17 cellular contexts compared by ENCODE assay signal in the genomic region with DNA sequence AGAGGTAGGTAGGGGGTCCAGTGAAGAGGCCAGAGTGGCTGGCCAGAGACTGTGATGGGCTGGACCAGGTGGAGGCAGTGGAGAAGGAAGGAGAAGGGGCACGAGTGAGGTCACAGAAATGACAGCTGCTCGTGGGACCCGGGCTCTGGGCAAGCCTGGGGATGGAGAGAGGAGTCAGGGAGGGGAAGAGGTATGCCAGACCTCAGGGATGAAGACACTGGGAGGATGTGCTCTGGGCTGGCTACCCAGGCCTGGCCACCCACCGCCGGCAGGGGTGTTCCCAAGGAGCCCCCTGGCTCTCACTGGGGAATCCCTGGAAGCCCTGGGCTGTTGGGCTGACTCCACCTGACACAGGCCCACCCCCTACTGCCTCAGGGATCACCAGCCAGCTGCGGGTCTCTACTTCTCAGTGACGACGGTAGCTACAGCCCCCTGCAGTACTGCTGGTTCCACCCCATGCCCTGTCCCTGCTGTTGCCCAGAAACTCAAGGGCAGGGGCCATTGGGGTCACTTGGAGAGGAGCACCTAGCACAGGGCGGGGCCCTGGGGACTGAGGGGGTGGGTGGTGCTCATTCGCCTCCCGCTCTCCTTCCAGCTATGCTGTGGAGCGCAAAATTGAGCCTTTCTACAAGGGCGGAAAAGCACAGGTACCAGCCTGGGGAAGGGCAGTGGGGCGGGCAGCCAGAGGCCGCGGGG. TPM values are rescaled to one million over a fixed set of nuclear protein-coding genes. Genes with fewer than 3 reads are reported as not detected.
A peak's percentile ranks its signal among the peaks of the same experiment; 100 is the strongest.
DNase-seq lines count a peak whose midpoint lies in the region; ATAC-seq, FAIRE-seq and TF ChIP-seq lines count a peak whose summit lies in the region.
"Had no signal": no experiment of that assay in that cellular context is flagged by ENCODE, and none has a peak within 500 bp of the region (broad histone marks: within the 10 kb centered on the region; RNA-seq: fewer than 3 reads in every experiment).

No MANE protein-coding gene starts in this region.

- no peaks in the 10 kb centered on the region for H3K9me2 ChIP-seq in DOHH2 (replicated peaks; ENCODE audit: control insufficient read depth, low read length)
- H3K9me2 ChIP-seq in SU-DHL-6 (replicated peaks; ENCODE audit: insufficient read depth, low read length) = no peaks in the 10 kb centered on the region

- H3K4me1 Mint-ChIP-seq in CD14-positive monocyte = peaks cover 21% of the 10 kb centered on the region

- TF ChIP-seq CTCF in A673 (conservative IDR thresholded peaks at IDR 0.05; ENCODE audit: low read depth, low read length) (no peak), DOHH2 (IDR thresholded peaks at IDR 0.05; ENCODE audit: low read depth, low read length, poor library complexity, severe bottlenecking) (no peak), SU-DHL-6 (IDR thresholded peaks at IDR 0.05; ENCODE audit: insufficient read depth, low read length, poor library complexity, severe bottlenecking) (no peak), HepG2 (CRISPR knock-in tag; IDR thresholded peaks at IDR 0.05) (no peak), CD14-positive monocyte (IDR thresholded peaks at IDR 0.05) (no peak)

- ATAC-seq in HepG2 = no peak
- no peak for ATAC-seq in HG03565 (IDR thresholded peaks at IDR 0.05; ENCODE audit: unreplicated experiment)
- ATAC-seq: gastrocnemius medialis had no signal

- POLR2A ChIA-PET in A673 (lab: Charles Lee; ENCODE audit: low non-redundant PET) (no interaction called here), HepG2 (lab: Yijun Ruan, JAX) (no interaction called here)

- no peak for DNase-seq in A673 (ENCODE audit: low spot score)
- DNase-seq in HepG2 (ENCODE audit: low spot score) = no peak
- no peak for DNase-seq in CD14-positive monocyte (ENCODE audit: low spot score)
- DNase-seq in SHP77 treated with DMSO at 0.1 percent for 48 hours (lab: John Stamatoyannopoulos, UW) = no peak
- no peak for DNase-seq in NCI-H1930 (lab: John Stamatoyannopoulos, UW)
- DNase-seq: brain microvascular endothelial cell, gastrocnemius medialis, GF-D8, NCI-H1092 treated with DMSO at 0.1 percent for 48 hours, NCI-H446 treated with DMSO at 0.1 percent for 48 hours, RPMI8226 had no signal

- peaks cover 0 to 5% (median 0%) of the 10 kb centered on the region in 7 donors for H3K9me3 Mint-ChIP-seq in CD14-positive monocyte

- CTCF ChIA-PET in A673 (lab: Charles Lee) = no interaction called here
- CTCF ChIA-PET in HepG2 (lab: Yijun Ruan, JAX; ENCODE audit: low intra/inter-chr PET ratio, low total read pairs) = no interaction called here

- no peaks in the 10 kb centered on the region for H3K27me3 ChIP-seq in A673 (replicated peaks; ENCODE audit: insufficient read depth, low read depth, low read length, poor library complexity)
- no peaks in the 10 kb centered on the region for H3K27me3 ChIP-seq in DOHH2 (ENCODE audit: control insufficient read depth, low read length)
- H3K27me3 ChIP-seq in SU-DHL-6 (ENCODE audit: low read length) = no peaks in the 10 kb centered on the region
- H3K27me3 ChIP-seq in HepG2 (ENCODE audit: control insufficient read depth in 1 of 2, insufficient read depth in 2 of 2, low read length in 2 of 2) = no peaks in the 10 kb centered on the region
- H3K27me3 ChIP-seq: brain microvascular endothelial cell, gastrocnemius medialis had no signal

- no TSS peak for BruUV-seq in A673 (replicated peaks; lab: Mats Ljungman, UMichigan)
- no TSS peak for BruUV-seq in HepG2 (replicated peaks; lab: Mats Ljungman, UMichigan)

- H2AFZ ChIP-seq in SU-DHL-6 (ENCODE audit: low read depth, low read length, severe bottlenecking) (no peak overlapping the region), HepG2 (ENCODE audit: low read length) (no peak overlapping the region)

- H3K4me2 ChIP-seq in DOHH2 (ENCODE audit: low read length) (peak overlapping the region; percentile 97; the same call in 1 of the 2 replicates), SU-DHL-6 (ENCODE audit: low read depth, low read length, poor library complexity, severe bottlenecking) (peak overlapping the region; percentile 25), HepG2 (ENCODE audit: low read depth, low read length) (peak overlapping the region; percentile 99; the same call in 1 of the 2 replicates)

- no peak for TF ChIP-seq EP300 in HepG2 (IDR thresholded peaks at IDR 0.05; ENCODE audit: low read depth in 2 of 2, low read length in 2 of 2)
- no peak for TF ChIP-seq EP300 in HepG2 (CRISPR knock-in tag; IDR thresholded peaks at IDR 0.05; ENCODE audit: borderline replicate concordance)

- intact Hi-C loops in A673 (cut with micrococcal nuclease; ENCODE audit: unreplicated experiment) = no loop called here
- intact Hi-C loops in HepG2 (cut with micrococcal nuclease; ENCODE audit: unreplicated experiment) = no loop called here
- intact Hi-C loops in CD14-positive monocyte (cut with micrococcal nuclease) = no loop called here

- H3K9ac ChIP-seq in SU-DHL-6 (ENCODE audit: low read length) = no peak overlapping the region
- peak overlapping the region; percentile 15; the same call in 1 of the 2 replicates for H3K9ac ChIP-seq in HepG2 (ENCODE audit: insufficient read depth, low read depth, low read length)

- H3F3A ChIP-seq in DOHH2 (ENCODE audit: control insufficient read depth, insufficient read depth) (peaks cover 5% of the 10 kb centered on the region), SU-DHL-6 (ENCODE audit: insufficient read depth) (peaks cover 5% of the 10 kb centered on the region; the same call in 1 of the 2 replicates)

- TF ChIP-seq POLR2A in HepG2 (IDR thresholded peaks at IDR 0.05; ENCODE audit: insufficient read depth in 1 of 2, low read depth in 2 of 2, low read length in 2 of 2) = no peak

- no peak for FAIRE-seq in HepG2 (lab: Jason Lieb, UNC)
- FAIRE-seq: GM18507 had no signal

- H3K27ac Mint-ChIP-seq in CD14-positive monocyte = peak overlapping the region in 1 of 7 donors; percentile 35

- H4K20me1 ChIP-seq in DOHH2 (ENCODE audit: control insufficient read depth, insufficient read depth, low read depth, low read length) (no peaks in the 10 kb centered on the region), SU-DHL-6 (ENCODE audit: low read depth, low read length) (no peaks in the 10 kb centered on the region; the same call in 1 of the 2 replicates), HepG2 (ENCODE audit: insufficient read depth, low read length) (no peaks in the 10 kb centered on the region)

- no peak overlapping the region for H3K27ac ChIP-seq in A673 (ENCODE audit: low read depth, low read length, poor library complexity, severe bottlenecking)
- H3K27ac ChIP-seq in DOHH2 (ENCODE audit: low read depth, low read length) = no peak overlapping the region
- H3K27ac ChIP-seq in SU-DHL-6 (ENCODE audit: low read depth, low read length) = no peak overlapping the region
- no peak overlapping the region for H3K27ac ChIP-seq in HepG2 (ENCODE audit: extremely low read length, insufficient read depth, low read length)
- H3K27ac ChIP-seq: brain microvascular endothelial cell, gastrocnemius medialis, right atrium auricular region had no signal

- peaks cover 3 to 11% (median 5%) of the 10 kb centered on the region in 3 donors for H3K27me3 Mint-ChIP-seq in CD14-positive monocyte (ENCODE audit: low read depth in 3 of 3)

- H3K36me3 ChIP-seq in A673 (ENCODE audit: insufficient read depth, low read length, poor library complexity, severe bottlenecking) (peaks cover 27% of the 10 kb centered on the region), DOHH2 (ENCODE audit: control insufficient read depth, low read length) (peaks cover 59% of the 10 kb centered on the region), SU-DHL-6 (ENCODE audit: low read length) (no peaks in the 10 kb centered on the region), HepG2 (replicated peaks in 1 of 2; ENCODE audit: control insufficient read depth in 1 of 2, insufficient read depth in 2 of 2, low read length in 2 of 2) (peaks cover 21 to 33% of the 10 kb centered on the region in 2 experiments; a peak in 3 of 5 replicates)

- H3K4me1 ChIP-seq in A673 (ENCODE audit: insufficient read depth, low read length, poor library complexity, severe bottlenecking) = peaks cover 5% of the 10 kb centered on the region
- peaks cover 26% of the 10 kb centered on the region for H3K4me1 ChIP-seq in DOHH2 (ENCODE audit: control insufficient read depth, low read length)
- H3K4me1 ChIP-seq in HepG2 (ENCODE audit: insufficient read depth, low read length) = peaks cover 21% of the 10 kb centered on the region

- 94% methylated on average over 13 of the region's 16 CpGs for WGBS in HepG2 (ENCODE audit: low lambda C conversion rate)

- in situ Hi-C loops in HepG2 (cut with HindIII; ENCODE audit: extremely low pct_ligation_motif_present, low pct_unique_long_range_greater_than_20kb) = no loop called here

- no peak overlapping the region for H3K4me3 Mint-ChIP-seq in CD14-positive monocyte

- H3K9me3 ChIP-seq in A673 (ENCODE audit: low read depth, low read length, poor library complexity, severe bottlenecking) = no peaks in the 10 kb centered on the region
- no peaks in the 10 kb centered on the region for H3K9me3 ChIP-seq in DOHH2 (ENCODE audit: control insufficient read depth, insufficient read depth, low read length)
- no peaks in the 10 kb centered on the region for H3K9me3 ChIP-seq in SU-DHL-6 (ENCODE audit: insufficient read depth, low read length)
- no peaks in the 10 kb centered on the region for H3K9me3 ChIP-seq in HepG2 (ENCODE audit: low read length)
- H3K9me3 ChIP-seq: gastrocnemius medialis, right atrium auricular region had no signal

- H3K79me2 ChIP-seq in DOHH2 (ENCODE audit: control insufficient read depth, low read length) (peaks cover 39% of the 10 kb centered on the region), SU-DHL-6 (ENCODE audit: insufficient read depth, low read length) (peaks cover 22% of the 10 kb centered on the region), HepG2 (ENCODE audit: insufficient read depth, low read length) (peaks cover 14% of the 10 kb centered on the region)

- H3K4me3 ChIP-seq in A673 (ENCODE audit: low read depth, low read length, poor library complexity, severe bottlenecking) (peak overlapping the region; percentile 100), DOHH2 (ENCODE audit: low read length) (no peak overlapping the region; the same call in 1 of the 2 replicates), SU-DHL-6 (ENCODE audit: insufficient read depth, low read length, poor library complexity, severe bottlenecking) (no peak overlapping the region), HepG2 (replicated peaks in 1 of 3; ENCODE audit: insufficient read depth in 1 of 3, low read depth in 2 of 3, low read length in 3 of 3) (peak overlapping the region in 2 of 3 experiments; percentile 5 to 16; a peak in 2 of 6 replicates)

- no peak for TF ChIP-seq RAD21 in HepG2 (CRISPR knock-in tag; IDR thresholded peaks at IDR 0.05)

- peaks cover 40 to 46% of the 10 kb centered on the region in 2 donors for H3K36me3 Mint-ChIP-seq in CD14-positive monocyte

RNA-seq across cellular contexts. Expression of a gene that starts 1.8 kb away (rescaled TPM):
- 58.4 and 64.1 TPM in 2 replicates for total RNA-seq in A673 (2021)
- 31.2 and 38.0 TPM in 2 replicates for total RNA-seq in HepG2 (2016; rRNA removed; fragmentation: Illumina TruSeq; extraction: Trizol)
- total RNA-seq in HepG2 (2016; cell fraction: cytosol; rRNA removed; fragmentation: Illumina TruSeq; extraction: Trizol; ENCODE audit: low read depth) = 6.2 and 6.3 TPM in 2 replicates
- total RNA-seq in HepG2 (2016; cell fraction: insoluble cytoplasmic fraction; rRNA removed; fragmentation: Illumina TruSeq; extraction: Trizol) = 28.7 and 44.0 TPM in 2 replicates
- total RNA-seq in HepG2 (2016; cell fraction: membrane; rRNA removed; fragmentation: Illumina TruSeq; extraction: Trizol) = 9.1 and 10.6 TPM in 2 replicates
- 26.8 and 27.8 TPM in 2 replicates for total RNA-seq in HepG2 (2016; cell fraction: nucleus; rRNA removed; fragmentation: Illumina TruSeq; extraction: Trizol)
- polyA plus RNA-seq in HepG2 (2011; rRNA removed) = 16.8 and 24.9 TPM in 2 replicates
- 16.1 and 29.4 TPM in 2 replicates for polyA plus RNA-seq in HepG2 (2011; cell fraction: cytosol; rRNA removed)
- polyA plus RNA-seq in HepG2 (2011; cell fraction: nucleus; rRNA removed) = 117 and 165 TPM in 2 replicates
- 19.7 and 30.1 TPM in 2 replicates for polyA plus RNA-seq in HepG2 (2012)
- polyA plus RNA-seq in HepG2 (2016; cell fraction: cytosol; fragmentation: Illumina TruSeq; extraction: Trizol; ENCODE audit: low read depth) = 6.0 and 6.6 TPM in 2 replicates
- polyA plus RNA-seq in HepG2 (2016; cell fraction: insoluble cytoplasmic fraction; fragmentation: Illumina TruSeq; extraction: Trizol; ENCODE audit: low read depth) = 21.7 and 29.9 TPM in 2 replicates
- 7.9 and 9.7 TPM in 2 replicates for polyA plus RNA-seq in HepG2 (2016; cell fraction: membrane; fragmentation: Illumina TruSeq; extraction: Trizol; ENCODE audit: low read depth)
- polyA plus RNA-seq in HepG2 (2016; cell fraction: nucleus; fragmentation: Illumina TruSeq; extraction: Trizol; ENCODE audit: insufficient read depth, low read depth) = 47.3 and 47.9 TPM in 2 replicates
- polyA minus RNA-seq in HepG2 (2011; rRNA and poly(A)+ RNA removed; ENCODE audit: low replicate concordance) = 72.5 and 77.5 TPM in 2 replicates
- polyA minus RNA-seq in HepG2 (2011; cell fraction: cytosol; rRNA and poly(A)+ RNA removed) = 26.4 and 31.2 TPM in 2 replicates
- 18.5 and 19.3 TPM in 2 replicates for polyA minus RNA-seq in HepG2 (2011; cell fraction: nucleus; rRNA and poly(A)+ RNA removed)
- polyA plus RNA-seq in CD14-positive monocyte = 10 to 100 TPM; 36.0 to 37.8 TPM

RNA-seq across cellular contexts. Expression of a gene that starts 7.0 kb away (rescaled TPM):
- total RNA-seq in A673 (2021) (not detected in 2 replicates), HepG2 (2016; rRNA removed; fragmentation: Illumina TruSeq; extraction: Trizol) (not detected in 2 replicates)
- total RNA-seq in HepG2 (2016; cell fraction: cytosol; rRNA removed; fragmentation: Illumina TruSeq; extraction: Trizol; ENCODE audit: low read depth) = not detected in 2 replicates
- not detected in 2 replicates for total RNA-seq in HepG2 (2016; cell fraction: insoluble cytoplasmic fraction; rRNA removed; fragmentation: Illumina TruSeq; extraction: Trizol)
- total RNA-seq in HepG2 (2016; cell fraction: membrane; rRNA removed; fragmentation: Illumina TruSeq; extraction: Trizol) = not detected in 2 replicates
- total RNA-seq in HepG2 (2016; cell fraction: nucleus; rRNA removed; fragmentation: Illumina TruSeq; extraction: Trizol) = not detected in 2 replicates
- polyA plus RNA-seq in HepG2 (2011; rRNA removed) (not detected in 2 replicates), CD14-positive monocyte (not detected)
- 0.09 TPM in 1 of 2 replicates, not detected in the other for polyA plus RNA-seq in HepG2 (2011; cell fraction: cytosol; rRNA removed)
- 0.50 TPM in 1 of 2 replicates, not detected in the other for polyA plus RNA-seq in HepG2 (2011; cell fraction: nucleus; rRNA removed)
- not detected in 2 replicates for polyA plus RNA-seq in HepG2 (2012)
- polyA plus RNA-seq in HepG2 (2016; cell fraction: cytosol; fragmentation: Illumina TruSeq; extraction: Trizol; ENCODE audit: low read depth) = not detected in 2 replicates
- polyA plus RNA-seq in HepG2 (2016; cell fraction: insoluble cytoplasmic fraction; fragmentation: Illumina TruSeq; extraction: Trizol; ENCODE audit: low read depth) = not detected in 2 replicates
- polyA plus RNA-seq in HepG2 (2016; cell fraction: membrane; fragmentation: Illumina TruSeq; extraction: Trizol; ENCODE audit: low read depth) = not detected in 2 replicates
- polyA plus RNA-seq in HepG2 (2016; cell fraction: nucleus; fragmentation: Illumina TruSeq; extraction: Trizol; ENCODE audit: insufficient read depth, low read depth) = not detected in 2 replicates
- polyA minus RNA-seq in HepG2 (2011; rRNA and poly(A)+ RNA removed; ENCODE audit: low replicate concordance) = 0.28 TPM in 1 of 2 replicates, not detected in the other
- not detected in 2 replicates for polyA minus RNA-seq in HepG2 (2011; cell fraction: cytosol; rRNA and poly(A)+ RNA removed)
- not detected in 2 replicates for polyA minus RNA-seq in HepG2 (2011; cell fraction: nucleus; rRNA and poly(A)+ RNA removed)
- total RNA-seq: gastrocnemius medialis, kidney epithelial cell, right atrium auricular region had no signal

RNA-seq across cellular contexts. Expression of a gene that starts 7.7 kb away (rescaled TPM):
- total RNA-seq in A673 (2021) (0.90 and 1.2 TPM in 2 replicates), HepG2 (2016; rRNA removed; fragmentation: Illumina TruSeq; extraction: Trizol) (0.21 and 1.4 TPM in 2 replicates)
- total RNA-seq in HepG2 (2016; cell fraction: cytosol; rRNA removed; fragmentation: Illumina TruSeq; extraction: Trizol; ENCODE audit: low read depth) = 0.40 and 0.97 TPM in 2 replicates
- 0.22 and 1.1 TPM in 2 replicates for total RNA-seq in HepG2 (2016; cell fraction: insoluble cytoplasmic fraction; rRNA removed; fragmentation: Illumina TruSeq; extraction: Trizol)
- 0.34 and 0.53 TPM in 2 replicates for total RNA-seq in HepG2 (2016; cell fraction: membrane; rRNA removed; fragmentation: Illumina TruSeq; extraction: Trizol)
- total RNA-seq in HepG2 (2016; cell fraction: nucleus; rRNA removed; fragmentation: Illumina TruSeq; extraction: Trizol) = 2.4 and 3.1 TPM in 2 replicates
- polyA plus RNA-seq in HepG2 (2011; rRNA removed) (0.69 and 1.4 TPM in 2 replicates), CD14-positive monocyte (not detected)
- 0.14 and 0.25 TPM in 2 replicates for polyA plus RNA-seq in HepG2 (2011; cell fraction: cytosol; rRNA removed)
- 10.4 and 11.0 TPM in 2 replicates for polyA plus RNA-seq in HepG2 (2011; cell fraction: nucleus; rRNA removed)
- 0.12 and 0.55 TPM in 2 replicates for polyA plus RNA-seq in HepG2 (2012)
- polyA plus RNA-seq in HepG2 (2016; cell fraction: cytosol; fragmentation: Illumina TruSeq; extraction: Trizol; ENCODE audit: low read depth) = 0.26 and 0.45 TPM in 2 replicates
- polyA plus RNA-seq in HepG2 (2016; cell fraction: insoluble cytoplasmic fraction; fragmentation: Illumina TruSeq; extraction: Trizol; ENCODE audit: low read depth) = 0.52 and 0.62 TPM in 2 replicates
- 0.63 and 0.78 TPM in 2 replicates for polyA plus RNA-seq in HepG2 (2016; cell fraction: membrane; fragmentation: Illumina TruSeq; extraction: Trizol; ENCODE audit: low read depth)
- polyA plus RNA-seq in HepG2 (2016; cell fraction: nucleus; fragmentation: Illumina TruSeq; extraction: Trizol; ENCODE audit: insufficient read depth, low read depth) = 7.2 and 9.5 TPM in 2 replicates
- polyA minus RNA-seq in HepG2 (2011; rRNA and poly(A)+ RNA removed; ENCODE audit: low replicate concordance) = 0.12 and 0.28 TPM in 2 replicates
- polyA minus RNA-seq in HepG2 (2011; cell fraction: cytosol; rRNA and poly(A)+ RNA removed) = not detected in 2 replicates
- 0.75 and 1.0 TPM in 2 replicates for polyA minus RNA-seq in HepG2 (2011; cell fraction: nucleus; rRNA and poly(A)+ RNA removed)

RNA-seq across cellular contexts. Expression of a gene that starts 9.0 kb away (rescaled TPM):
- 3,326 and 3,385 TPM in 2 replicates for total RNA-seq in A673 (2021)
- 1,908 and 1,988 TPM in 2 replicates for total RNA-seq in HepG2 (2016; rRNA removed; fragmentation: Illumina TruSeq; extraction: Trizol)
- total RNA-seq in HepG2 (2016; cell fraction: cytosol; rRNA removed; fragmentation: Illumina TruSeq; extraction: Trizol; ENCODE audit: low read depth) = 7,477 and 8,510 TPM in 2 replicates
- total RNA-seq in HepG2 (2016; cell fraction: insoluble cytoplasmic fraction; rRNA removed; fragmentation: Illumina TruSeq; extraction: Trizol) = 1,713 and 1,999 TPM in 2 replicates
- 6,682 and 6,920 TPM in 2 replicates for total RNA-seq in HepG2 (2016; cell fraction: membrane; rRNA removed; fragmentation: Illumina TruSeq; extraction: Trizol)
- total RNA-seq in HepG2 (2016; cell fraction: nucleus; rRNA removed; fragmentation: Illumina TruSeq; extraction: Trizol) = 868 and 972 TPM in 2 replicates
- 4,513 and 4,514 TPM in 2 replicates for polyA plus RNA-seq in HepG2 (2011; rRNA removed)
- polyA plus RNA-seq in HepG2 (2011; cell fraction: cytosol; rRNA removed) = 4,562 and 7,573 TPM in 2 replicates
- 3,188 and 3,237 TPM in 2 replicates for polyA plus RNA-seq in HepG2 (2011; cell fraction: nucleus; rRNA removed)
- 2,719 and 4,159 TPM in 2 replicates for polyA plus RNA-seq in HepG2 (2012)
- 15,334 and 17,742 TPM in 2 replicates for polyA plus RNA-seq in HepG2 (2016; cell fraction: cytosol; fragmentation: Illumina TruSeq; extraction: Trizol; ENCODE audit: low read depth)
- 2,736 and 3,340 TPM in 2 replicates for polyA plus RNA-seq in HepG2 (2016; cell fraction: insoluble cytoplasmic fraction; fragmentation: Illumina TruSeq; extraction: Trizol; ENCODE audit: low read depth)
- polyA plus RNA-seq in HepG2 (2016; cell fraction: membrane; fragmentation: Illumina TruSeq; extraction: Trizol; ENCODE audit: low read depth) = 10,909 and 11,775 TPM in 2 replicates
- polyA plus RNA-seq in HepG2 (2016; cell fraction: nucleus; fragmentation: Illumina TruSeq; extraction: Trizol; ENCODE audit: insufficient read depth, low read depth) = 2,261 and 2,419 TPM in 2 replicates
- 5,720 and 6,943 TPM in 2 replicates for polyA minus RNA-seq in HepG2 (2011; rRNA and poly(A)+ RNA removed; ENCODE audit: low replicate concordance)
- polyA minus RNA-seq in HepG2 (2011; cell fraction: cytosol; rRNA and poly(A)+ RNA removed) = 2,159 and 2,271 TPM in 2 replicates
- polyA minus RNA-seq in HepG2 (2011; cell fraction: nucleus; rRNA and poly(A)+ RNA removed) = 430 and 534 TPM in 2 replicates
- 1,000 to 10,000 TPM; 1,893 to 2,136 TPM for polyA plus RNA-seq in CD14-positive monocyte

RNA-seq across cellular contexts. Expression of a gene that starts 10.4 kb away (rescaled TPM):
- total RNA-seq in A673 (2021) (26.2 and 27.4 TPM in 2 replicates), HepG2 (2016; rRNA removed; fragmentation: Illumina TruSeq; extraction: Trizol) (68.3 and 71.7 TPM in 2 replicates)
- 42.3 and 42.4 TPM in 2 replicates for total RNA-seq in HepG2 (2016; cell fraction: cytosol; rRNA removed; fragmentation: Illumina TruSeq; extraction: Trizol; ENCODE audit: low read depth)
- 71.7 and 77.6 TPM in 2 replicates for total RNA-seq in HepG2 (2016; cell fraction: insoluble cytoplasmic fraction; rRNA removed; fragmentation: Illumina TruSeq; extraction: Trizol)
- 45.9 and 49.4 TPM in 2 replicates for total RNA-seq in HepG2 (2016; cell fraction: membrane; rRNA removed; fragmentation: Illumina TruSeq; extraction: Trizol)
- 27.4 and 40.1 TPM in 2 replicates for total RNA-seq in HepG2 (2016; cell fraction: nucleus; rRNA removed; fragmentation: Illumina TruSeq; extraction: Trizol)
- polyA plus RNA-seq in HepG2 (2011; rRNA removed) (28.6 and 35.9 TPM in 2 replicates), CD14-positive monocyte (10 to 100 TPM; 22.4 to 22.7 TPM)
- 25.2 and 31.0 TPM in 2 replicates for polyA plus RNA-seq in HepG2 (2011; cell fraction: cytosol; rRNA removed)
- 27.0 and 27.5 TPM in 2 replicates for polyA plus RNA-seq in HepG2 (2011; cell fraction: nucleus; rRNA removed)
- polyA plus RNA-seq in HepG2 (2012) = 28.9 and 37.4 TPM in 2 replicates
- 55.8 and 56.5 TPM in 2 replicates for polyA plus RNA-seq in HepG2 (2016; cell fraction: cytosol; fragmentation: Illumina TruSeq; extraction: Trizol; ENCODE audit: low read depth)
- 83.7 and 99.4 TPM in 2 replicates for polyA plus RNA-seq in HepG2 (2016; cell fraction: insoluble cytoplasmic fraction; fragmentation: Illumina TruSeq; extraction: Trizol; ENCODE audit: low read depth)
- polyA plus RNA-seq in HepG2 (2016; cell fraction: membrane; fragmentation: Illumina TruSeq; extraction: Trizol; ENCODE audit: low read depth) = 49.1 and 52.1 TPM in 2 replicates
- polyA plus RNA-seq in HepG2 (2016; cell fraction: nucleus; fragmentation: Illumina TruSeq; extraction: Trizol; ENCODE audit: insufficient read depth, low read depth) = 66.2 and 67.2 TPM in 2 replicates
- 12.3 and 20.5 TPM in 2 replicates for polyA minus RNA-seq in HepG2 (2011; rRNA and poly(A)+ RNA removed; ENCODE audit: low replicate concordance)
- 16.4 and 18.5 TPM in 2 replicates for polyA minus RNA-seq in HepG2 (2011; cell fraction: cytosol; rRNA and poly(A)+ RNA removed)
- 14.7 and 14.8 TPM in 2 replicates for polyA minus RNA-seq in HepG2 (2011; cell fraction: nucleus; rRNA and poly(A)+ RNA removed)

Comparison
In these comparisons a context has a peak if more than half of its experiments do, and no peak if none do; other contexts are left out.
1. H3K4me3 ChIP-seq: peak in A673 (single experiment) and HepG2 (2 of 3); none in DOHH2 (single experiment) and SU-DHL-6 (single experiment).
2. H3K4me2 ChIP-seq: peak in every context shown above with its lines; median percentile 99 in HepG2; 97 in DOHH2; 25 in SU-DHL-6.